ENCODE assay signal across 9 cellular contexts in genomic region chr11:35162795-35163194, GRCh38. TPM values are rescaled to one million over a fixed set of nuclear protein-coding genes. Genes with fewer than 3 reads are reported as not detected.
DNase-seq lines count a peak whose midpoint lies in the region; ATAC-seq and TF ChIP-seq lines count a peak whose summit lies in the region.
"Had no signal": no experiment of that assay in that cellular context is flagged by ENCODE, and none has a peak within 500 bp of the region (broad histone marks: within the 10 kb centered on the region; RNA-seq: fewer than 3 reads in every experiment).

No MANE protein-coding gene starts in this region.

- no peaks in the 10 kb centered on the region for H3K79me1 ChIP-seq in H9 (ENCODE audit: insufficient read depth, low read depth, low read length, poor library complexity, severe bottlenecking)

- H3K4me1 ChIP-seq in DND-41 (ENCODE audit: insufficient read depth, low read length) (peaks cover 63% of the 10 kb centered on the region), sigmoid colon (peaks cover 0 to 97% (median 87%) of the 10 kb centered on the region in 4 donors), H9 (ENCODE audit: insufficient read depth, low read length) (peaks cover 10% of the 10 kb centered on the region), Karpas-422 (ENCODE audit: low read length) (peaks cover 13% of the 10 kb centered on the region)

- no peak for TF ChIP-seq POLR2A in sigmoid colon (IDR thresholded peaks at IDR 0.05)

- intact Hi-C loops in sigmoid colon (cut with DNase I) = no loop called here

- peaks cover 16% of the 10 kb centered on the region; the same call in 1 of the 2 replicates for H4K20me1 ChIP-seq in DND-41 (ENCODE audit: insufficient read depth, low read length)
- no peaks in the 10 kb centered on the region for H4K20me1 ChIP-seq in H9 (ENCODE audit: control insufficient read depth, insufficient read depth, insufficient read length)
- no peaks in the 10 kb centered on the region; the same call in 1 of the 2 replicates for H4K20me1 ChIP-seq in Karpas-422 (ENCODE audit: insufficient read depth, low read depth, low read length)

- H3K36me3 ChIP-seq in DND-41 (ENCODE audit: insufficient read depth, low read length) (peaks cover 5% of the 10 kb centered on the region; the same call in 1 of the 2 replicates), sigmoid colon (no peaks in the 10 kb centered on the region), Karpas-422 (ENCODE audit: insufficient read depth, low read length) (no peaks in the 10 kb centered on the region)

- no peak overlapping the region for H3K23ac ChIP-seq in H9 (ENCODE audit: insufficient read length, low read depth, low read length)

- no peak overlapping the region for H3K18ac ChIP-seq in H9 (ENCODE audit: insufficient read length, low read depth, low read length)

- H3K36me3 Mint-ChIP-seq in chondrocyte (ENCODE audit: low read depth) (no peaks in the 10 kb centered on the region), H9 (ENCODE audit: insufficient read depth in 1 of 3, low read depth in 3 of 3) (no peaks in the 10 kb centered on the region), type B pancreatic cell (no peaks in the 10 kb centered on the region)

- peaks cover 70% of the 10 kb centered on the region for H3K4me1 Mint-ChIP-seq in chondrocyte (ENCODE audit: low read depth)
- H3K4me1 Mint-ChIP-seq in H9 = peaks cover 25% of the 10 kb centered on the region in 2 experiments
- H3K4me1 Mint-ChIP-seq in type B pancreatic cell (ENCODE audit: unreplicated experiment) = peaks cover 27% of the 10 kb centered on the region

- H3K56ac ChIP-seq in H9 (ENCODE audit: insufficient read length, low read depth, low read length) = no peak overlapping the region

- H2BK20ac ChIP-seq in H9 (ENCODE audit: low read depth, low read length, poor library complexity, severe bottlenecking) = no peak overlapping the region

- H4K8ac ChIP-seq in H9 (replicated peaks; ENCODE audit: insufficient read length, low read depth, low read length) = no peak overlapping the region

- DNase-seq in DND-41 (no peak), OCI-M1 (lab: John Stamatoyannopoulos, UW) (peak; percentile 79), chondrocyte (ENCODE audit: low spot score) (no peak), sigmoid colon (no peak), H9 (no peak), NCI-H1694 (lab: John Stamatoyannopoulos, UW) (no peak), Karpas-422 (no peak), type B pancreatic cell (ENCODE audit: extremely low spot score, unreplicated experiment) (no peak)
- DNase-seq: NCI-H2029 had no signal

- no peaks in the 10 kb centered on the region for H3K9me3 Mint-ChIP-seq in chondrocyte (ENCODE audit: low read depth)
- no peaks in the 10 kb centered on the region for H3K9me3 Mint-ChIP-seq in H9
- H3K9me3 Mint-ChIP-seq in type B pancreatic cell = no peaks in the 10 kb centered on the region

- no peak for TF ChIP-seq CTCF in DND-41 (IDR thresholded peaks at IDR 0.05; ENCODE audit: borderline replicate concordance, extremely low read depth, low read length, poor library complexity, severe bottlenecking)
- TF ChIP-seq CTCF in chondrocyte (IDR thresholded peaks at IDR 0.05) = no peak
- no peak for TF ChIP-seq CTCF in sigmoid colon (IDR thresholded peaks at IDR 0.05)
- TF ChIP-seq CTCF in H9 (conservative IDR thresholded peaks at IDR 0.05) = no peak
- TF ChIP-seq CTCF in type B pancreatic cell (conservative IDR thresholded peaks at IDR 0.05) = no peak

- H4K91ac ChIP-seq in H9 (ENCODE audit: insufficient read length, low read depth, low read length) = no peak overlapping the region

- no peak overlapping the region for H2BK5ac ChIP-seq in H9 (ENCODE audit: insufficient read length, low read length)

- H2BK12ac ChIP-seq in H9 (ENCODE audit: insufficient read length, low read depth, low read length) = no peak overlapping the region

- H3K4ac ChIP-seq in H9 (ENCODE audit: low read depth, low read length) = no peak overlapping the region

- H3K9me2 ChIP-seq in Karpas-422 (replicated peaks; ENCODE audit: insufficient read depth, low read length) = no peaks in the 10 kb centered on the region

- H3K27me3 Mint-ChIP-seq in chondrocyte (ENCODE audit: low read depth) = no peaks in the 10 kb centered on the region
- H3K27me3 Mint-ChIP-seq in H9 (ENCODE audit: low read depth) = peaks cover 1% of the 10 kb centered on the region; the same call in 1 of the 2 replicates
- H3K27me3 Mint-ChIP-seq in type B pancreatic cell = peaks cover 32% of the 10 kb centered on the region

- H3K4me3 ChIP-seq in DND-41 (ENCODE audit: low read depth in 1 of 2, low read length in 2 of 2) (no peak overlapping the region), sigmoid colon (no peak overlapping the region), Karpas-422 (ENCODE audit: low read length) (no peak overlapping the region)

- H2AFZ ChIP-seq in DND-41 (ENCODE audit: low read depth, low read length) (no peak overlapping the region), H9 (ENCODE audit: low read length) (no peak overlapping the region), Karpas-422 (ENCODE audit: low read length) (no peak overlapping the region)

- H3K23me2 ChIP-seq in H9 (ENCODE audit: insufficient read length, low read depth, low read length, poor library complexity, severe bottlenecking) = no peaks in the 10 kb centered on the region

- WGBS in sigmoid colon, 2 donors = 72 to 91% methylated on average over 2 of the region's 2 CpGs
- no CpG with 5 or more reads among the region's 2 CpGs for WGBS in H9 (ENCODE audit: extremely low coverage, insufficient read length, low lambda C conversion rate)

- no peaks in the 10 kb centered on the region for H3K27me3 ChIP-seq in DND-41 (ENCODE audit: insufficient read depth, low read length, poor library complexity)
- H3K27me3 ChIP-seq in sigmoid colon = no peaks in the 10 kb centered on the region
- H3K27me3 ChIP-seq in H9 (ENCODE audit: insufficient read depth, low read length) = no peaks in the 10 kb centered on the region
- H3K27me3 ChIP-seq in Karpas-422 (ENCODE audit: low read length) = no peaks in the 10 kb centered on the region

- peaks cover 92% of the 10 kb centered on the region for H3K79me2 ChIP-seq in DND-41 (ENCODE audit: insufficient read depth, low read length)
- no peaks in the 10 kb centered on the region for H3K79me2 ChIP-seq in H9 (ENCODE audit: insufficient read depth, low read length)
- no peaks in the 10 kb centered on the region for H3K79me2 ChIP-seq in Karpas-422 (ENCODE audit: low read length)

- H3K9ac ChIP-seq in DND-41 (ENCODE audit: low read depth, low read length) (no peak overlapping the region), H9 (ENCODE audit: extremely low read depth, insufficient read length, low read length) (no peak overlapping the region), Karpas-422 (ENCODE audit: low read length) (no peak overlapping the region)

- no peak for ATAC-seq in DND-41 (ENCODE audit: insufficient read depth, low read depth)

- H3K27ac ChIP-seq in DND-41 (ENCODE audit: low read length) (peak overlapping the region; percentile 78), sigmoid colon (peak overlapping the region in 3 of 4 donors; percentile 36 to 82 (median 73)), H9 (ENCODE audit: insufficient read length, low read depth, low read length) (no peak overlapping the region), Karpas-422 (ENCODE audit: low read length) (no peak overlapping the region)

- H3K14ac ChIP-seq in H9 (ENCODE audit: insufficient read depth, low read length) = no peak overlapping the region

- H2AK5ac ChIP-seq in H9 (ENCODE audit: insufficient read length, low read length) = no peak overlapping the region

- H2BK15ac ChIP-seq in H9 (ENCODE audit: low read depth, low read length) = no peak overlapping the region

- H3K9me3 ChIP-seq in DND-41 (ENCODE audit: insufficient read depth, low read length, severe bottlenecking) (no peaks in the 10 kb centered on the region), sigmoid colon (no peaks in the 10 kb centered on the region), H9 (ENCODE audit: control insufficient read depth, low read depth, low read length) (no peaks in the 10 kb centered on the region), Karpas-422 (ENCODE audit: low read length) (no peaks in the 10 kb centered on the region)

- TF ChIP-seq EP300 in sigmoid colon (IDR thresholded peaks at IDR 0.05) = no peak

- H2BK120ac ChIP-seq in H9 (ENCODE audit: low read depth, low read length, poor library complexity, severe bottlenecking) = no peak overlapping the region

- H3T11ph ChIP-seq in H9 (ENCODE audit: low read length) = no peak overlapping the region

- H3K4me3 Mint-ChIP-seq in chondrocyte (ENCODE audit: unreplicated experiment) (no peak overlapping the region), H9 (no peak overlapping the region), type B pancreatic cell (no peak overlapping the region)

- H4K5ac ChIP-seq in H9 (ENCODE audit: insufficient read length, low read depth, low read length) = no peak overlapping the region

- H3K27ac Mint-ChIP-seq in chondrocyte (ENCODE audit: unreplicated experiment) (peak overlapping the region; percentile 17), H9 (no peak overlapping the region), type B pancreatic cell (no peak overlapping the region)

- H3K4me2 ChIP-seq in DND-41 (ENCODE audit: insufficient read depth, low read length) (no peak overlapping the region), H9 (ENCODE audit: insufficient read depth, insufficient read length, low read length) (no peak overlapping the region), Karpas-422 (ENCODE audit: low read depth, low read length, poor library complexity, severe bottlenecking) (no peak overlapping the region)

RNA-seq across cellular contexts. Expression of gene CD44, which starts 23.8 kb away (rescaled TPM):
- 176 to 179 TPM (median 177 TPM) in 3 replicates for total RNA-seq in chondrocyte
- total RNA-seq in sigmoid colon = 100 to 1,000 TPM in 2 of 4 donors, 10 to 100 TPM in 2; 74.2 to 228 (median 119) TPM
- polyA plus RNA-seq in sigmoid colon = 100 to 1,000 TPM in 1 of 3 donors, 10 to 100 TPM in 2; 28.4 to 154 (median 37.8) TPM
- total RNA-seq in H9 (2021) = 5.2 and 6.1 TPM in 2 replicates
- total RNA-seq in Karpas-422 (2014; rRNA removed; shearing (Covaris generic); ENCODE audit: low replicate concordance) = 0.58 and 0.86 TPM in 2 replicates
- total RNA-seq in type B pancreatic cell (ENCODE audit: low replicate concordance) = 46.0 and 54.7 TPM in 2 replicates

Comparison
In these comparisons a context has a peak if more than half of its experiments do, and no peak if none do; other contexts are left out.
1. H3K27ac ChIP-seq: peak in DND-41 (single experiment) and sigmoid colon (3 of 4); none in H9 (single experiment) and Karpas-422 (single experiment).